1 cellular context compared by ENCODE assay signal in genomic region chr19:44587863-44588752, GRCh38.
TF ChIP-seq lines count a peak whose summit lies in the region.

No MANE protein-coding gene starts in this region.

TF ChIP-seq in HEK293, 187 proteins besides CTCF, POLR2A, EP300 and RAD21 (continued from another document):
- TF ChIP-seq REST (tag by site-specific recombination; IDR thresholded peaks at IDR 0.05) (no peak), ZFP3 (tag by site-specific recombination; IDR thresholded peaks at IDR 0.05; ENCODE audit: low read depth) (no peak), ZNF350 (tag by site-specific recombination; IDR thresholded peaks at IDR 0.05) (peak; percentile 64), ZBTB17 (tag by site-specific recombination; IDR thresholded peaks at IDR 0.05) (no peak), TSHZ1 (tag by site-specific recombination; IDR thresholded peaks at IDR 0.05; ENCODE audit: borderline replicate concordance) (no peak), ZNF157 (tag by site-specific recombination; IDR thresholded peaks at IDR 0.05) (no peak), SETDB1 (IDR thresholded peaks at IDR 0.05; ENCODE audit: insufficient read length, low read length) (peak; percentile 79), ZNF792 (tag by site-specific recombination; IDR thresholded peaks at IDR 0.05) (no peak), ZNF449 (tag by site-specific recombination; IDR thresholded peaks at IDR 0.05) (no peak), KLF16 (tag by site-specific recombination; IDR thresholded peaks at IDR 0.05) (no peak), ZFHX2 (tag by site-specific recombination; conservative IDR thresholded peaks at IDR 0.05) (0 out of 2 replicates have a peak, but pooled peaks have one; percentile 23), ZNF248 (tag by site-specific recombination; IDR thresholded peaks at IDR 0.05) (no peak), KLF1 (tag by site-specific recombination; IDR thresholded peaks at IDR 0.05) (no peak), HIC1 (tag by site-specific recombination; IDR thresholded peaks at IDR 0.05) (no peak), ZNF37A (tag by site-specific recombination; IDR thresholded peaks at IDR 0.05) (no peak), GLI4 (tag by site-specific recombination; IDR thresholded peaks at IDR 0.05) (no peak), ELK4 (IDR thresholded peaks at IDR 0.05; ENCODE audit: borderline replicate concordance, low read depth, low read length) (no peak), ZNF146 (tag by site-specific recombination; IDR thresholded peaks at IDR 0.05) (no peak), ZNF341 (tag by site-specific recombination; IDR thresholded peaks at IDR 0.05; ENCODE audit: low read depth) (no peak), ZNF354C (tag by site-specific recombination; IDR thresholded peaks at IDR 0.05; ENCODE audit: borderline replicate concordance, low read depth) (no peak), ZNF670 (tag by site-specific recombination; IDR thresholded peaks at IDR 0.05; ENCODE audit: low read depth) (no peak), SP3 (tag by site-specific recombination; IDR thresholded peaks at IDR 0.05) (no peak), ZNF211 (tag by site-specific recombination; IDR thresholded peaks at IDR 0.05; ENCODE audit: low read depth) (no peak), ZNF202 (tag by site-specific recombination; IDR thresholded peaks at IDR 0.05; ENCODE audit: borderline replicate concordance) (no peak), ZSCAN18 (tag by site-specific recombination; IDR thresholded peaks at IDR 0.05) (no peak), ZNF391 (tag by site-specific recombination; IDR thresholded peaks at IDR 0.05; ENCODE audit: borderline replicate concordance, low read depth) (no peak), PRDM2 (tag by site-specific recombination; IDR thresholded peaks at IDR 0.05; ENCODE audit: borderline replicate concordance) (no peak), ZNF266 (tag by site-specific recombination; IDR thresholded peaks at IDR 0.05; ENCODE audit: low read depth) (no peak), ZNF510 (tag by site-specific recombination; IDR thresholded peaks at IDR 0.05; ENCODE audit: insufficient replicate concordance) (no peak), YY2 (tag by site-specific recombination; IDR thresholded peaks at IDR 0.05) (peak; percentile 54; the same call in 1 of the 2 replicates)
